Comparison of ENCODE assay signal across 10 cellular contexts in the genomic region with DNA sequence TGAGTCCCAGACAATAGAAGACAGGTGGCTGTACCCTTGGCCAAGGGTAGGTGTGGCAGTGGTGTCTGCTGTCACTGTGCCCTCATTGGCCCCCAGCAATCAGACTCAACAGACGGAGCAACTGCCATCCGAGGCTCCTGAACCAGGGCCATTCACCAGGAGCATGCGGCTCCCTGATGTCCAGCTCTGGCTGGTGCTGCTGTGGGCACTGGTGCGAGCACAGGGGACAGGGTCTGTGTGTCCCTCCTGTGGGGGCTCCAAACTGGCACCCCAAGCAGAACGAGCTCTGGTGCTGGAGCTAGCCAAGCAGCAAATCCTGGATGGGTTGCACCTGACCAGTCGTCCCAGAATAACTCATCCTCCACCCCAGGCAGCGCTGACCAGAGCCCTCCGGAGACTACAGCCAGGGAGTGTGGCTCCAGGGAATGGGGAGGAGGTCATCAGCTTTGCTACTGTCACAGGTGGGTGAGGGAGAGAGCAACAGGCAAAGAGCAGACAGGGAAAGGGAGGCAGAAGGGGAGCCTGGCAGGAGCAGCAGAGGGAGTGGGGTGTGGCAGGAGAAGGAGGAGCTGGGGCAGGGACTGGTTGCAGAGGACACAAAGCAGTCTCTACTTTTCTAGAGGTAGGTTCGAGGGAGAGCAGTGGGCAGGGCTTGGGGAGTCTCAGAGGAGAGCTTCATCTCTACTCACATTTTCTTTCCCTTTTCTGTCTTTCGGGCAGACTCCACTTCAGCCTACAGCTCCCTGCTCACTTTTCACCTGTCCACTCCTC. TPM values are rescaled to one million over a fixed set of nuclear protein-coding genes. Genes with fewer than 3 reads are reported as not detected.
DNase-seq lines count a peak whose midpoint lies in the region; ATAC-seq and TF ChIP-seq lines count a peak whose summit lies in the region.
"Had no signal": no experiment of that assay in that cellular context is flagged by ENCODE, and none has a peak within 500 bp of the region (broad histone marks: within the 10 kb centered on the region; RNA-seq: fewer than 3 reads in every experiment).

No MANE protein-coding gene starts in this region.

- H3K36me3 Mint-ChIP-seq in activated naive CD4-positive, alpha-beta T cell treated with anti-CD3 and anti-CD28 coated beads for 36 hours (ENCODE audit: low read depth) = no peaks in the 10 kb centered on the region
- no peaks in the 10 kb centered on the region for H3K36me3 Mint-ChIP-seq in activated naive CD4-positive, alpha-beta T cell treated with anti-CD3 and anti-CD28 coated beads, Interleukin-2, amount 50 U/mL, for 72 hours
- peaks cover under 1 to 14% of the 10 kb centered on the region in 2 donors for H3K36me3 Mint-ChIP-seq in stimulated activated naive B cell treated with anti-CD40 and anti-IgM and Interleukin-4, amounts not matched to agents 10 μg/mL and 1 μg/mL and 100 μg/mL, for 72 hours

- POLR2A ChIA-PET in PC-3 (lab: Charles Lee; ENCODE audit: unreplicated experiment) = no interaction called here

- H3K27ac ChIP-seq in PC-3 (ENCODE audit: low read length) = no peak overlapping the region
- H3K27ac ChIP-seq: foreskin keratinocyte had no signal

- H3K27me3 Mint-ChIP-seq in activated naive CD4-positive, alpha-beta T cell treated with anti-CD3 and anti-CD28 coated beads for 36 hours (ENCODE audit: low read depth) = peaks cover 3% of the 10 kb centered on the region
- H3K27me3 Mint-ChIP-seq in stimulated activated naive B cell treated with anti-CD40 and anti-IgM and Interleukin-4, amounts not matched to agents 10 μg/mL and 1 μg/mL and 100 μg/mL, for 72 hours = no peaks in the 10 kb centered on the region

- TF ChIP-seq CTCF in PC-3 (conservative IDR thresholded peaks at IDR 0.05; ENCODE audit: low read depth, low read length) = no peak
- TF ChIP-seq CTCF in fibroblast of villous mesenchyme (IDR thresholded peaks at IDR 0.05; ENCODE audit: insufficient read depth, low read depth, low read length) = no peak

- H3K4me1 ChIP-seq in PC-3 (ENCODE audit: insufficient read depth, low read length) = peaks cover 23% of the 10 kb centered on the region

- ATAC-seq in activated naive CD4-positive, alpha-beta T cell treated with anti-CD3 and anti-CD28 coated beads, Interleukin-2, amount 50 U/mL, for 72 hours = no peak
- ATAC-seq in PC-3 (no peak), SK-N-SH treated with all-trans-retinoic acid at 6 μM for 48 hours (no peak), GM19395 (IDR thresholded peaks at IDR 0.05; ENCODE audit: unreplicated experiment) (no peak), HG03354 (IDR thresholded peaks at IDR 0.05; ENCODE audit: poor library complexity, severe bottlenecking, unreplicated experiment) (no peak)
- peak in 1 of 2 donors; percentile 3 for ATAC-seq in stimulated activated naive B cell treated with anti-CD40 and anti-IgM and Interleukin-4, amounts not matched to agents 10 μg/mL and 1 μg/mL and 100 μg/mL, for 72 hours (replicated peaks)

- H3K4me2 ChIP-seq in PC-3 (ENCODE audit: low read length) = 0 out of 2 replicates have a peak overlapping the region, but pooled peaks have one; percentile 25

- no peaks in the 10 kb centered on the region for H3F3A ChIP-seq in PC-3 (ENCODE audit: low read length, unreplicated experiment)

- H2AFZ ChIP-seq in PC-3 (ENCODE audit: low read length) = no peak overlapping the region

- no peak overlapping the region for H3K9ac ChIP-seq in PC-3 (ENCODE audit: low read length)

- H4K20me1 ChIP-seq in PC-3 (ENCODE audit: low read length) = no peaks in the 10 kb centered on the region

- intact Hi-C loops in activated naive CD4-positive, alpha-beta T cell treated with anti-CD3 and anti-CD28 coated beads for 36 hours (cut with micrococcal nuclease) = loop anchor here (5.0 kb wide), 1 partner anchor 442 kb away; no protein-coding TSS in a partner anchor
- intact Hi-C loops in PC-3 (cut with micrococcal nuclease) = no loop called here

- BruUV-seq in PC-3 (replicated peaks; lab: Mats Ljungman, UMichigan) = no TSS peak

- no peaks in the 10 kb centered on the region for H3K36me3 ChIP-seq in PC-3 (ENCODE audit: low read depth, low read length)

- no peak for DNase-seq in activated naive CD4-positive, alpha-beta T cell treated with anti-CD3 and anti-CD28 coated beads for 36 hours
- DNase-seq in activated naive CD4-positive, alpha-beta T cell treated with anti-CD3 and anti-CD28 coated beads, Interleukin-2, amount 50 U/mL, for 72 hours (ENCODE audit: low spot score in 2 of 2) = no peak
- DNase-seq in PC-3 (no peak), fibroblast of villous mesenchyme (ENCODE audit: low read depth) (no peak)
- DNase-seq in stimulated activated naive B cell treated with anti-CD40 and anti-IgM and Interleukin-4, amounts not matched to agents 10 μg/mL and 1 μg/mL and 100 μg/mL, for 72 hours = no peak
- DNase-seq: foreskin keratinocyte had no signal

- CTCF ChIA-PET in activated naive CD4-positive, alpha-beta T cell treated with anti-CD3 and anti-CD28 coated beads for 36 hours (lab: Charles Lee) = interaction anchor here (0.6 to 11.0 kb wide), 38 partner anchors 10 to 255 kb away, joined by 3 to 172 read pairs (median 4); a partner anchor contains a TSS
- CTCF ChIA-PET in PC-3 (lab: Charles Lee) = interaction anchor here (0.5 to 1.1 kb wide), 5 partner anchors 23 to 226 kb away, joined by 3 to 18 read pairs (median 7); a partner anchor contains a TSS

- H3K4me3 ChIP-seq in PC-3 (ENCODE audit: low read length) (no peak overlapping the region), fibroblast of villous mesenchyme (ENCODE audit: low read depth, low read length) (peak overlapping the region; percentile 52)

- no peaks in the 10 kb centered on the region for H3K9me3 Mint-ChIP-seq in activated naive CD4-positive, alpha-beta T cell treated with anti-CD3 and anti-CD28 coated beads for 36 hours
- no peaks in the 10 kb centered on the region for H3K9me3 Mint-ChIP-seq in activated naive CD4-positive, alpha-beta T cell treated with anti-CD3 and anti-CD28 coated beads, Interleukin-2, amount 50 U/mL, for 72 hours
- peaks cover 0 to under 1% of the 10 kb centered on the region in 2 donors for H3K9me3 Mint-ChIP-seq in stimulated activated naive B cell treated with anti-CD40 and anti-IgM and Interleukin-4, amounts not matched to agents 10 μg/mL and 1 μg/mL and 100 μg/mL, for 72 hours

- H3K27me3 ChIP-seq in PC-3 (ENCODE audit: low read length) = 0 out of 2 replicates have a peak, but pooled peaks cover 4% of the 10 kb centered on the region
- H3K27me3 ChIP-seq: foreskin keratinocyte had no signal

- H3K27ac Mint-ChIP-seq in activated naive CD4-positive, alpha-beta T cell treated with anti-CD3 and anti-CD28 coated beads for 36 hours = no peak overlapping the region
- peak overlapping the region in 1 of 2 donors; percentile 0 for H3K27ac Mint-ChIP-seq in activated naive CD4-positive, alpha-beta T cell treated with anti-CD3 and anti-CD28 coated beads, Interleukin-2, amount 50 U/mL, for 72 hours
- peak overlapping the region; percentile 81 for H3K27ac Mint-ChIP-seq in stimulated activated naive B cell treated with anti-CD40 and anti-IgM and Interleukin-4, amounts not matched to agents 10 μg/mL and 1 μg/mL and 100 μg/mL, for 72 hours

- H3K9me3 ChIP-seq in PC-3 (ENCODE audit: low read length) = no peaks in the 10 kb centered on the region

- no peaks in the 10 kb centered on the region for H3K9me2 ChIP-seq in PC-3 (replicated peaks; ENCODE audit: low read length)

- peak overlapping the region; percentile 74 for H3K4me3 Mint-ChIP-seq in activated naive CD4-positive, alpha-beta T cell treated with anti-CD3 and anti-CD28 coated beads for 36 hours
- H3K4me3 Mint-ChIP-seq in stimulated activated naive B cell treated with anti-CD40 and anti-IgM and Interleukin-4, amounts not matched to agents 10 μg/mL and 1 μg/mL and 100 μg/mL, for 72 hours = peak overlapping the region; percentile 90

- peaks cover 30% of the 10 kb centered on the region for H3K4me1 Mint-ChIP-seq in activated naive CD4-positive, alpha-beta T cell treated with anti-CD3 and anti-CD28 coated beads for 36 hours (ENCODE audit: low read depth)
- peaks cover 54 to 83% of the 10 kb centered on the region in 2 donors for H3K4me1 Mint-ChIP-seq in stimulated activated naive B cell treated with anti-CD40 and anti-IgM and Interleukin-4, amounts not matched to agents 10 μg/mL and 1 μg/mL and 100 μg/mL, for 72 hours

- H3K79me2 ChIP-seq in PC-3 (ENCODE audit: low read length) = no peaks in the 10 kb centered on the region

TF ChIP-seq in SK-N-SH treated with all-trans-retinoic acid at 6 μM for 48 hours, 23 proteins besides CTCF, POLR2A, EP300 and RAD21 (continues in another document):
- no peak for TF ChIP-seq ISL1 (CRISPR knock-in tag; IDR thresholded peaks at IDR 0.05)
- no peak for TF ChIP-seq RARB (CRISPR knock-in tag; IDR thresholded peaks at IDR 0.05)

RNA-seq across cellular contexts. Expression of a gene that starts 0.5 kb away (rescaled TPM):
- 1 to 10 TPM in 1 of 2 experiments, under 1 TPM in 1; 0.81 to 1.0 TPM for total RNA-seq in activated naive CD4-positive, alpha-beta T cell treated with anti-CD3 and anti-CD28 coated beads for 36 hours
- under 1 TPM; 0.18 to 0.23 TPM for total RNA-seq in activated naive CD4-positive, alpha-beta T cell treated with anti-CD3 and anti-CD28 coated beads, Interleukin-2, amount 50 U/mL, for 72 hours
- total RNA-seq in PC-3 (2014; rRNA removed) (not detected in 2 replicates), fibroblast of villous mesenchyme (1.7 and 4.5 TPM in 2 replicates)
- total RNA-seq: foreskin keratinocyte, pulmonary artery endothelial cell had no signal

RNA-seq across cellular contexts. Expression of a gene that starts 4.0 kb away (rescaled TPM):
- total RNA-seq in activated naive CD4-positive, alpha-beta T cell treated with anti-CD3 and anti-CD28 coated beads for 36 hours = not detected
- under 1 TPM in 1 of 2 donors, not detected in 1; 0.49 TPM for total RNA-seq in activated naive CD4-positive, alpha-beta T cell treated with anti-CD3 and anti-CD28 coated beads, Interleukin-2, amount 50 U/mL, for 72 hours
- total RNA-seq in PC-3 (2014; rRNA removed) = 3.0 TPM in 1 of 2 replicates, not detected in the other
- total RNA-seq in fibroblast of villous mesenchyme = 0.86 and 1.9 TPM in 2 replicates

RNA-seq across cellular contexts. Expression of a gene that starts 21.0 kb away (rescaled TPM):
- total RNA-seq in activated naive CD4-positive, alpha-beta T cell treated with anti-CD3 and anti-CD28 coated beads for 36 hours = not detected
- not detected for total RNA-seq in activated naive CD4-positive, alpha-beta T cell treated with anti-CD3 and anti-CD28 coated beads, Interleukin-2, amount 50 U/mL, for 72 hours
- not detected in 2 replicates for total RNA-seq in PC-3 (2014; rRNA removed)
- under 0.01 TPM in 1 of 2 replicates, not detected in the other for total RNA-seq in fibroblast of villous mesenchyme
- total RNA-seq: foreskin keratinocyte, pulmonary artery endothelial cell had no signal

RNA-seq across cellular contexts. Expression of a gene that starts 24.1 kb away (rescaled TPM):
- total RNA-seq in activated naive CD4-positive, alpha-beta T cell treated with anti-CD3 and anti-CD28 coated beads for 36 hours = 10 to 100 TPM; 95.9 to 97.9 TPM
- 100 to 1,000 TPM; 151 to 195 TPM for total RNA-seq in activated naive CD4-positive, alpha-beta T cell treated with anti-CD3 and anti-CD28 coated beads, Interleukin-2, amount 50 U/mL, for 72 hours
- total RNA-seq in PC-3 (2014; rRNA removed) = not detected in 2 replicates
- total RNA-seq in fibroblast of villous mesenchyme = under 0.01 TPM in 2 replicates
- total RNA-seq: foreskin keratinocyte had no signal

RNA-seq across cellular contexts. Expression of a gene that starts 24.7 kb away (rescaled TPM):
- total RNA-seq in activated naive CD4-positive, alpha-beta T cell treated with anti-CD3 and anti-CD28 coated beads for 36 hours = 10 to 100 TPM; 42.2 to 44.8 TPM
- total RNA-seq in activated naive CD4-positive, alpha-beta T cell treated with anti-CD3 and anti-CD28 coated beads, Interleukin-2, amount 50 U/mL, for 72 hours = 10 to 100 TPM; 36.3 to 57.1 TPM
- 14.0 and 15.7 TPM in 2 replicates for total RNA-seq in PC-3 (2014; rRNA removed)
- total RNA-seq in fibroblast of villous mesenchyme = 16.8 and 19.0 TPM in 2 replicates
